1 cellular context compared by ENCODE assay signal in the genomic region with DNA sequence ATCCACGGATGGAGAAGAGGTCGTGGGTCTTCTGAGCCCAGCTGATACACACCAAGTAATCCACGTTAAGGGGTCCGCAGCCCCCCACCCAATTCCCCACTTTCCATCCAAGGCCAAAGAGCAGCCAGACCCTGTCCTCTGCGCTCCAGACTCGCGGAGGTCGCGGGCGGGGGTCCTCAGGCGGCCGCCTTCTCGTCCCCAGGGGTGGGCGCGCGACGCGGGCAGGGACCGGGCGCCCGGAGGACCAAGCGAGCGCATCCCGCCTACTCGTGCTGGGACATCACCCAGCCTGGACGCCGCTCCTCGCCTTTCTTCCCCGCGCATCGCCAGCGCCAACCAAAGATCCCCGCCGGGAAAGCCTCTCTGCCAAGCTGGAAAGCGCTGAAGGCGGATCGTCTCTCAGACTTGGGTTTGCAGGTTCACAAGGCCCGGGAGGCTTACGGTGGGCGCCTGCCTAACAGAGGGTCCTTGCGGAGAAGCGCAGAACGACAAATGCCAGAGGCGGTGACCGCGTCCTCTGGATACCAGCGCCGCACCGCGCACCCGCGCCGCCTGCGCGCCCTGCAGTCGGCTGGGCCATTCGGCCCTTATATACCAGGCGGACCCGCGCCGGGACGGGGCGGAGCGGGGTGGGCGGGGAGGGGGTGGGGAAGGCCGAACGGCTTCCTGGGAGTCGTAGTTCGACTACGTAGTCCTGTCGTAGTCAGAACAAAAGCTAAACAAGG.
TF ChIP-seq lines count a peak whose summit lies in the region.

No MANE protein-coding gene starts in this region.

TF ChIP-seq in HepG2, 621 proteins besides CTCF, POLR2A, EP300 and RAD21 (continued from another document and continues in another):
- TF ChIP-seq, protein P1, sequence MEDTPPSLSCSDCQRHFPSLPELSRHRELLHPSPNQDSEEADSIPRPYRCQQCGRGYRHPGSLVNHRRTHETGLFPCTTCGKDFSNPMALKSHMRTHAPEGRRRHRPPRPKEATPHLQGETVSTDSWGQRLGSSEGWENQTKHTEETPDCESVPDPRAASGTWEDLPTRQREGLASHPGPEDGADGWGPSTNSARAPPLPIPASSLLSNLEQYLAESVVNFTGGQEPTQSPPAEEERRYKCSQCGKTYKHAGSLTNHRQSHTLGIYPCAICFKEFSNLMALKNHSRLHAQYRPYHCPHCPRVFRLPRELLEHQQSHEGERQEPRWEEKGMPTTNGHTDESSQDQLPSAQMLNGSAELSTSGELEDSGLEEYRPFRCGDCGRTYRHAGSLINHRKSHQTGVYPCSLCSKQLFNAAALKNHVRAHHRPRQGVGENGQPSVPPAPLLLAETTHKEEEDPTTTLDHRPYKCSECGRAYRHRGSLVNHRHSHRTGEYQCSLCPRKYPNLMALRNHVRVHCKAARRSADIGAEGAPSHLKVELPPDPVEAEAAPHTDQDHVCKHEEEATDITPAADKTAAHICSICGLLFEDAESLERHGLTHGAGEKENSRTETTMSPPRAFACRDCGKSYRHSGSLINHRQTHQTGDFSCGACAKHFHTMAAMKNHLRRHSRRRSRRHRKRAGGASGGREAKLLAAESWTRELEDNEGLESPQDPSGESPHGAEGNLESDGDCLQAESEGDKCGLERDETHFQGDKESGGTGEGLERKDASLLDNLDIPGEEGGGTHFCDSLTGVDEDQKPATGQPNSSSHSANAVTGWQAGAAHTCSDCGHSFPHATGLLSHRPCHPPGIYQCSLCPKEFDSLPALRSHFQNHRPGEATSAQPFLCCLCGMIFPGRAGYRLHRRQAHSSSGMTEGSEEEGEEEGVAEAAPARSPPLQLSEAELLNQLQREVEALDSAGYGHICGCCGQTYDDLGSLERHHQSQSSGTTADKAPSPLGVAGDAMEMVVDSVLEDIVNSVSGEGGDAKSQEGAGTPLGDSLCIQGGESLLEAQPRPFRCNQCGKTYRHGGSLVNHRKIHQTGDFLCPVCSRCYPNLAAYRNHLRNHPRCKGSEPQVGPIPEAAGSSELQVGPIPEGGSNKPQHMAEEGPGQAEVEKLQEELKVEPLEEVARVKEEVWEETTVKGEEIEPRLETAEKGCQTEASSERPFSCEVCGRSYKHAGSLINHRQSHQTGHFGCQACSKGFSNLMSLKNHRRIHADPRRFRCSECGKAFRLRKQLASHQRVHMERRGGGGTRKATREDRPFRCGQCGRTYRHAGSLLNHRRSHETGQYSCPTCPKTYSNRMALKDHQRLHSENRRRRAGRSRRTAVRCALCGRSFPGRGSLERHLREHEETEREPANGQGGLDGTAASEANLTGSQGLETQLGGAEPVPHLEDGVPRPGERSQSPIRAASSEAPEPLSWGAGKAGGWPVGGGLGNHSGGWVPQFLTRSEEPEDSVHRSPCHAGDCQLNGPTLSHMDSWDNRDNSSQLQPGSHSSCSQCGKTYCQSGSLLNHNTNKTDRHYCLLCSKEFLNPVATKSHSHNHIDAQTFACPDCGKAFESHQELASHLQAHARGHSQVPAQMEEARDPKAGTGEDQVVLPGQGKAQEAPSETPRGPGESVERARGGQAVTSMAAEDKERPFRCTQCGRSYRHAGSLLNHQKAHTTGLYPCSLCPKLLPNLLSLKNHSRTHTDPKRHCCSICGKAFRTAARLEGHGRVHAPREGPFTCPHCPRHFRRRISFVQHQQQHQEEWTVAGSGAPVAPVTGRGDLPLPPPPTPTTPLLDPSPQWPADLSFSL (CRISPR knock-in tag; IDR thresholded peaks at IDR 0.05): peak; percentile 47; the same call in 1 of the 2 replicates
- TF ChIP-seq, protein P2, sequence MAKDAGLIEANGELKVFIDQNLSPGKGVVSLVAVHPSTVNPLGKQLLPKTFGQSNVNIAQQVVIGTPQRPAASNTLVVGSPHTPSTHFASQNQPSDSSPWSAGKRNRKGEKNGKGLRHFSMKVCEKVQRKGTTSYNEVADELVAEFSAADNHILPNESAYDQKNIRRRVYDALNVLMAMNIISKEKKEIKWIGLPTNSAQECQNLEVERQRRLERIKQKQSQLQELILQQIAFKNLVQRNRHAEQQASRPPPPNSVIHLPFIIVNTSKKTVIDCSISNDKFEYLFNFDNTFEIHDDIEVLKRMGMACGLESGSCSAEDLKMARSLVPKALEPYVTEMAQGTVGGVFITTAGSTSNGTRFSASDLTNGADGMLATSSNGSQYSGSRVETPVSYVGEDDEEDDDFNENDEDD (CRISPR knock-in tag; IDR thresholded peaks at IDR 0.05; ENCODE audit: borderline replicate concordance): peak; percentile 77; the same call in 1 of the 2 replicates
- TF ChIP-seq, protein P3, sequence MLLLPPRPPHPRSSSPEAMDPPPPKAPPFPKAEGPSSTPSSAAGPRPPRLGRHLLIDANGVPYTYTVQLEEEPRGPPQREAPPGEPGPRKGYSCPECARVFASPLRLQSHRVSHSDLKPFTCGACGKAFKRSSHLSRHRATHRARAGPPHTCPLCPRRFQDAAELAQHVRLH (CRISPR knock-in tag; IDR thresholded peaks at IDR 0.05; ENCODE audit: borderline replicate concordance, low read depth): peak; percentile 97
- TF ChIP-seq, protein P4, sequence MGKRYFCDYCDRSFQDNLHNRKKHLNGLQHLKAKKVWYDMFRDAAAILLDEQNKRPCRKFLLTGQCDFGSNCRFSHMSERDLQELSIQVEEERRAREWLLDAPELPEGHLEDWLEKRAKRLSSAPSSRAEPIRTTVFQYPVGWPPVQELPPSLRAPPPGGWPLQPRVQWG (CRISPR knock-in tag; IDR thresholded peaks at IDR 0.05; ENCODE audit: borderline replicate concordance, low read depth): no peak
- TF ChIP-seq, protein P5, sequence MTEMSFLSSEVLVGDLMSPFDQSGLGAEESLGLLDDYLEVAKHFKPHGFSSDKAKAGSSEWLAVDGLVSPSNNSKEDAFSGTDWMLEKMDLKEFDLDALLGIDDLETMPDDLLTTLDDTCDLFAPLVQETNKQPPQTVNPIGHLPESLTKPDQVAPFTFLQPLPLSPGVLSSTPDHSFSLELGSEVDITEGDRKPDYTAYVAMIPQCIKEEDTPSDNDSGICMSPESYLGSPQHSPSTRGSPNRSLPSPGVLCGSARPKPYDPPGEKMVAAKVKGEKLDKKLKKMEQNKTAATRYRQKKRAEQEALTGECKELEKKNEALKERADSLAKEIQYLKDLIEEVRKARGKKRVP (CRISPR knock-in tag; IDR thresholded peaks at IDR 0.05): peak in 1 of 2 experiments; percentile 67; a peak in 1 of 4 replicates
- no peak for TF ChIP-seq ZNF567 (CRISPR knock-in tag; IDR thresholded peaks at IDR 0.05; ENCODE audit: borderline replicate concordance)
- peak; percentile 89 for TF ChIP-seq ZNF205 (CRISPR knock-in tag; IDR thresholded peaks at IDR 0.05)
- TF ChIP-seq, protein P6, sequence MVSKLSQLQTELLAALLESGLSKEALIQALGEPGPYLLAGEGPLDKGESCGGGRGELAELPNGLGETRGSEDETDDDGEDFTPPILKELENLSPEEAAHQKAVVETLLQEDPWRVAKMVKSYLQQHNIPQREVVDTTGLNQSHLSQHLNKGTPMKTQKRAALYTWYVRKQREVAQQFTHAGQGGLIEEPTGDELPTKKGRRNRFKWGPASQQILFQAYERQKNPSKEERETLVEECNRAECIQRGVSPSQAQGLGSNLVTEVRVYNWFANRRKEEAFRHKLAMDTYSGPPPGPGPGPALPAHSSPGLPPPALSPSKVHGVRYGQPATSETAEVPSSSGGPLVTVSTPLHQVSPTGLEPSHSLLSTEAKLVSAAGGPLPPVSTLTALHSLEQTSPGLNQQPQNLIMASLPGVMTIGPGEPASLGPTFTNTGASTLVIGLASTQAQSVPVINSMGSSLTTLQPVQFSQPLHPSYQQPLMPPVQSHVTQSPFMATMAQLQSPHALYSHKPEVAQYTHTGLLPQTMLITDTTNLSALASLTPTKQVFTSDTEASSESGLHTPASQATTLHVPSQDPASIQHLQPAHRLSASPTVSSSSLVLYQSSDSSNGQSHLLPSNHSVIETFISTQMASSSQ (IDR thresholded peaks at IDR 0.05; ENCODE audit: low read depth): no peak
- TF ChIP-seq, protein P6 (CRISPR knock-in tag; IDR thresholded peaks at IDR 0.05; ENCODE audit: borderline replicate concordance): peak; percentile 65; the same call in 1 of the 2 replicates
- TF ChIP-seq, protein P7, sequence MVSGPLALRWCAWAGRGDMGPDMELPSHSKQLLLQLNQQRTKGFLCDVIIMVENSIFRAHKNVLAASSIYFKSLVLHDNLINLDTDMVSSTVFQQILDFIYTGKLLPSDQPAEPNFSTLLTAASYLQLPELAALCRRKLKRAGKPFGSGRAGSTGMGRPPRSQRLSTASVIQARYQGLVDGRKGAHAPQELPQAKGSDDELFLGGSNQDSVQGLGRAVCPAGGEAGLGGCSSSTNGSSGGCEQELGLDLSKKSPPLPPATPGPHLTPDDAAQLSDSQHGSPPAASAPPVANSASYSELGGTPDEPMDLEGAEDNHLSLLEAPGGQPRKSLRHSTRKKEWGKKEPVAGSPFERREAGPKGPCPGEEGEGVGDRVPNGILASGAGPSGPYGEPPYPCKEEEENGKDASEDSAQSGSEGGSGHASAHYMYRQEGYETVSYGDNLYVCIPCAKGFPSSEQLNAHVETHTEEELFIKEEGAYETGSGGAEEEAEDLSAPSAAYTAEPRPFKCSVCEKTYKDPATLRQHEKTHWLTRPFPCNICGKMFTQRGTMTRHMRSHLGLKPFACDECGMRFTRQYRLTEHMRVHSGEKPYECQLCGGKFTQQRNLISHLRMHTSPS (CRISPR knock-in tag; IDR thresholded peaks at IDR 0.05; ENCODE audit: low read depth): peak; percentile 75
- no peak for TF ChIP-seq SATB2 (CRISPR knock-in tag; IDR thresholded peaks at IDR 0.05)
- peak; percentile 77; the same call in 1 of the 2 replicates for TF ChIP-seq ZNF776 (CRISPR knock-in tag; IDR thresholded peaks at IDR 0.05)
- TF ChIP-seq HOXA3 (CRISPR knock-in tag; IDR thresholded peaks at IDR 0.05): peak; percentile 54; the same call in 1 of the 2 replicates
- no peak for TF ChIP-seq TCF12 (IDR thresholded peaks at IDR 0.05)
- no peak for TF ChIP-seq TCF12 (CRISPR knock-in tag; IDR thresholded peaks at IDR 0.05)
- 0 out of 2 replicates have a peak, but pooled peaks have one; percentile 66 for TF ChIP-seq TOE1 (CRISPR knock-in tag; IDR thresholded peaks at IDR 0.05)
- peak; percentile 49; the same call in 1 of the 2 replicates for TF ChIP-seq MAZ (IDR thresholded peaks at IDR 0.05; ENCODE audit: borderline replicate concordance, low read depth, low read length)
- peak; percentile 94 for TF ChIP-seq MAZ (CRISPR knock-in tag; IDR thresholded peaks at IDR 0.05; ENCODE audit: low read depth)
- no peak for TF ChIP-seq MAFG (CRISPR knock-in tag; IDR thresholded peaks at IDR 0.05)
- peak; percentile 60; the same call in 1 of the 2 replicates for TF ChIP-seq DNMT1 (CRISPR knock-in tag; IDR thresholded peaks at IDR 0.05)
- TF ChIP-seq, protein P8, sequence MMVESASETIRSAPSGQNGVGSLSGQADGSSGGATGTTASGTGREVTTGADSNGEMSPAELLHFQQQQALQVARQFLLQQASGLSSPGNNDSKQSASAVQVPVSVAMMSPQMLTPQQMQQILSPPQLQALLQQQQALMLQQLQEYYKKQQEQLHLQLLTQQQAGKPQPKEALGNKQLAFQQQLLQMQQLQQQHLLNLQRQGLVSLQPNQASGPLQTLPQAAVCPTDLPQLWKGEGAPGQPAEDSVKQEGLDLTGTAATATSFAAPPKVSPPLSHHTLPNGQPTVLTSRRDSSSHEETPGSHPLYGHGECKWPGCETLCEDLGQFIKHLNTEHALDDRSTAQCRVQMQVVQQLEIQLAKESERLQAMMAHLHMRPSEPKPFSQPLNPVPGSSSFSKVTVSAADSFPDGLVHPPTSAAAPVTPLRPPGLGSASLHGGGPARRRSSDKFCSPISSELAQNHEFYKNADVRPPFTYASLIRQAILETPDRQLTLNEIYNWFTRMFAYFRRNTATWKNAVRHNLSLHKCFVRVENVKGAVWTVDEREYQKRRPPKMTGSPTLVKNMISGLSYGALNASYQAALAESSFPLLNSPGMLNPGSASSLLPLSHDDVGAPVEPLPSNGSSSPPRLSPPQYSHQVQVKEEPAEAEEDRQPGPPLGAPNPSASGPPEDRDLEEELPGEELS (CRISPR knock-in tag; IDR thresholded peaks at IDR 0.05): peak; percentile 64; the same call in 1 of the 2 replicates
- peak; percentile 6; the same call in 1 of the 2 replicates for TF ChIP-seq HNF4G (IDR thresholded peaks at IDR 0.05; ENCODE audit: borderline replicate concordance, low read depth, low read length)
- peak; percentile 27; the same call in 1 of the 2 replicates for TF ChIP-seq HNF4G (CRISPR knock-in tag; IDR thresholded peaks at IDR 0.05; ENCODE audit: borderline replicate concordance, low read depth)
- no peak for TF ChIP-seq IKZF1 (IDR thresholded peaks at IDR 0.05)
- TF ChIP-seq, protein P9, sequence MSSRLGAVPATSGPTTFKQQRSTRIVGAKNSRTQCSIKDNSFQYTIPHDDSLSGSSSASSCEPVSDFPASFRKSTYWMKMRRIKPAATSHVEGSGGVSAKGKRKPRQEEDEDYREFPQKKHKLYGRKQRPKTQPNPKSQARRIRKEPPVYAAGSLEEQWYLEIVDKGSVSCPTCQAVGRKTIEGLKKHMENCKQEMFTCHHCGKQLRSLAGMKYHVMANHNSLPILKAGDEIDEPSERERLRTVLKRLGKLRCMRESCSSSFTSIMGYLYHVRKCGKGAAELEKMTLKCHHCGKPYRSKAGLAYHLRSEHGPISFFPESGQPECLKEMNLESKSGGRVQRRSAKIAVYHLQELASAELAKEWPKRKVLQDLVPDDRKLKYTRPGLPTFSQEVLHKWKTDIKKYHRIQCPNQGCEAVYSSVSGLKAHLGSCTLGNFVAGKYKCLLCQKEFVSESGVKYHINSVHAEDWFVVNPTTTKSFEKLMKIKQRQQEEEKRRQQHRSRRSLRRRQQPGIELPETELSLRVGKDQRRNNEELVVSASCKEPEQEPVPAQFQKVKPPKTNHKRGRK (CRISPR knock-in tag; IDR thresholded peaks at IDR 0.05): peak; percentile 66; the same call in 1 of the 2 replicates
- peak; percentile 92 for TF ChIP-seq BORCS8-MEF2B (CRISPR knock-in tag; IDR thresholded peaks at IDR 0.05)
- peak; percentile 81; the same call in 1 of the 2 replicates for TF ChIP-seq RFXANK (CRISPR knock-in tag; IDR thresholded peaks at IDR 0.05)
- peak; percentile 63 for TF ChIP-seq NCOA2 (CRISPR knock-in tag; IDR thresholded peaks at IDR 0.05)
- TF ChIP-seq ZNF3 (CRISPR knock-in tag; IDR thresholded peaks at IDR 0.05): no peak; the same call in 1 of the 2 replicates
- peak; percentile 21; the same call in 1 of the 2 replicates for TF ChIP-seq ZNF563 (CRISPR knock-in tag; IDR thresholded peaks at IDR 0.05)
- TF ChIP-seq, protein P10, sequence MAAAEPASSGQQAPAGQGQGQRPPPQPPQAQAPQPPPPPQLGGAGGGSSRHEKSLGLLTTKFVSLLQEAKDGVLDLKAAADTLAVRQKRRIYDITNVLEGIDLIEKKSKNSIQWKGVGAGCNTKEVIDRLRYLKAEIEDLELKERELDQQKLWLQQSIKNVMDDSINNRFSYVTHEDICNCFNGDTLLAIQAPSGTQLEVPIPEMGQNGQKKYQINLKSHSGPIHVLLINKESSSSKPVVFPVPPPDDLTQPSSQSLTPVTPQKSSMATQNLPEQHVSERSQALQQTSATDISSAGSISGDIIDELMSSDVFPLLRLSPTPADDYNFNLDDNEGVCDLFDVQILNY (CRISPR knock-in tag; conservative IDR thresholded peaks at IDR 0.05): peak; percentile 42; the same call in 1 of the 2 replicates
- peak; percentile 81 for TF ChIP-seq SP5 (CRISPR knock-in tag; IDR thresholded peaks at IDR 0.05; ENCODE audit: borderline replicate concordance, low read depth)
- peak; percentile 91; the same call in 1 of the 2 replicates for TF ChIP-seq ZNF749 (CRISPR knock-in tag; IDR thresholded peaks at IDR 0.05; ENCODE audit: borderline replicate concordance)
